ENCODE assay signal across 14 cellular contexts in the genomic region with DNA sequence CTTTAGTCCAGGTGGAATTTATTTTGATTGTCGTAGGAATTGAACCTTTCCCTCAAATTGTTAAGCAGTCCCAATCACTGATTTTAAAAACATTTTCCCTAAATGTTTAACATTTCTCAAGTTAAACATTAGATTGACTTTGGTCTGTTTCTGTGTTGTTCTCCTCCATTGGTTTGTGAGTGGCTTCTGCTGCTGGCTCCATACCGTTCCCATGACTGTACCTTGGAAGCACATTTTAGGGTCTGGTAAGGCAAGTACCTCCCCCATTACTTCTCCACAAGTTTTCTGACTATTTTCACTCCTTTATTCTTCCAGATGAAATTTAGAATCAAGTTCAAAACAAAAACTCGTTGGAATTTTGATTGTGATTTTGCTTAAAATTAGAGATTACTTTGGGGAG. TPM values are rescaled to one million over a fixed set of nuclear protein-coding genes. Genes with fewer than 3 reads are reported as not detected.
"Had no signal": no experiment of that assay in that cellular context is flagged by ENCODE, and none has a peak within 500 bp of the region (broad histone marks: within the 10 kb centered on the region; RNA-seq: fewer than 3 reads in every experiment).

No MANE protein-coding gene starts in this region.

RNA-seq across cellular contexts. Expression of a gene that starts 15.5 kb away (rescaled TPM):
- total RNA-seq: activated CD8-positive, alpha-beta memory T cell treated with anti-CD3 and anti-CD28 coated beads for 36 hours; activated T-cell treated with anti-CD3 and anti-CD28 coated beads, Interleukin-2, amount 50 U/mL, for 4 hours; activated T-helper 2 cell treated with anti-CD3 and anti-CD28 coated beads, Interferon-gamma antibody, Interleukin-2, Interleukin-4, amounts not matched to agents 10 μg/mL and 5 μg/mL and 100 μg/mL, durations not matched to agents 14 hours and 24 hours and 36 hours; adrenal gland; ascending aorta; cerebellum; dermis blood vessel endothelial cell; lung microvascular endothelial cell; mesothelial cell of epicardium; naive thymus-derived CD8-positive, alpha-beta T cell; subcutaneous adipose tissue; T-cell; WTC11 had no signal
- polyA plus RNA-seq: keratinocyte had no signal
